Comparison of ENCODE assay signal across 11 cellular contexts in genomic region chr19:55677572-55678028, GRCh38. TPM values are rescaled to one million over a fixed set of nuclear protein-coding genes. Genes with fewer than 3 reads are reported as not detected.
DNase-seq lines count a peak whose midpoint lies in the region; ATAC-seq and TF ChIP-seq lines count a peak whose summit lies in the region.
"Had no signal": no experiment of that assay in that cellular context is flagged by ENCODE, and none has a peak within 500 bp of the region (broad histone marks: within the 10 kb centered on the region; RNA-seq: fewer than 3 reads in every experiment).

No MANE protein-coding gene starts in this region.

- no peak for DNase-seq in T-helper 1 cell
- peak; percentile 60 for DNase-seq in RPMI8226
- no peak for DNase-seq in esophagus squamous epithelium (lab: John Stamatoyannopoulos, UW)
- no peak for DNase-seq in GM20000 (ENCODE audit: low spot score)
- DNase-seq: NCI-H1930, WERI-Rb-1 had no signal

- H3K27me3 ChIP-seq in esophagus squamous epithelium: no peaks in the 10 kb centered on the region
- H3K27me3 ChIP-seq in skeletal muscle satellite cell (ENCODE audit: control insufficient read depth, insufficient read depth, low read length): no peaks in the 10 kb centered on the region

- TF ChIP-seq POLR2A in esophagus squamous epithelium (IDR thresholded peaks at IDR 0.05): no peak

- peaks cover 38% of the 10 kb centered on the region for H3K4me1 Mint-ChIP-seq in T-helper 1 cell treated with Interleukin-12 subunit alpha and Interleukin-12 subunit beta and Interleukin-4 antibody, amounts not matched to agents 30 μg/mL and 1 μg/mL, for 36 hours (ENCODE audit: low read depth)

- peak overlapping the region; percentile 44 for H3K27ac Mint-ChIP-seq in T-helper 1 cell treated with Interleukin-12 subunit alpha and Interleukin-12 subunit beta and Interleukin-4 antibody, amounts not matched to agents 30 μg/mL and 1 μg/mL, for 36 hours

- H3K27ac ChIP-seq in esophagus squamous epithelium: peak overlapping the region; percentile 33 to 93 (median 64)
- H3K27ac ChIP-seq: A549, WERI-Rb-1 had no signal

- H3K9me3 ChIP-seq in esophagus squamous epithelium (no peaks in the 10 kb centered on the region), skeletal muscle satellite cell (replicated peaks; ENCODE audit: low read length) (no peaks in the 10 kb centered on the region)
- H3K9me3 ChIP-seq: A549 had no signal

- peak overlapping the region; percentile 88 for H3K4me2 ChIP-seq in skeletal muscle satellite cell (ENCODE audit: low read length)

- no peak overlapping the region for H3K9ac ChIP-seq in skeletal muscle satellite cell (ENCODE audit: low read depth, low read length)

- peaks cover 21% of the 10 kb centered on the region for H3K36me3 Mint-ChIP-seq in T-helper 1 cell treated with Interleukin-12 subunit alpha and Interleukin-12 subunit beta and Interleukin-4 antibody, amounts not matched to agents 30 μg/mL and 1 μg/mL, for 36 hours (ENCODE audit: low read depth)

- intact Hi-C loops in esophagus squamous epithelium (cut with DNase I): no loop called here

- H3K4me1 ChIP-seq in esophagus squamous epithelium: peaks cover 34 to 76% (median 40%) of the 10 kb centered on the region in 3 donors
- peaks cover 33% of the 10 kb centered on the region for H3K4me1 ChIP-seq in skeletal muscle satellite cell (ENCODE audit: control insufficient read depth, insufficient read depth, low read length)

- H3K36me3 ChIP-seq in esophagus squamous epithelium (peaks cover 26 to 70% (median 27%) of the 10 kb centered on the region in 3 donors), skeletal muscle satellite cell (ENCODE audit: insufficient read depth, low read length) (peaks cover 47% of the 10 kb centered on the region)

- peak overlapping the region; percentile 31 for H3K4me3 Mint-ChIP-seq in T-helper 1 cell treated with Interleukin-12 subunit alpha and Interleukin-12 subunit beta and Interleukin-4 antibody, amounts not matched to agents 30 μg/mL and 1 μg/mL, for 36 hours

- H3K27me3 Mint-ChIP-seq in T-helper 1 cell treated with Interleukin-12 subunit alpha and Interleukin-12 subunit beta and Interleukin-4 antibody, amounts not matched to agents 30 μg/mL and 1 μg/mL, for 36 hours (ENCODE audit: low read depth): no peaks in the 10 kb centered on the region

- ATAC-seq in GM19351 (IDR thresholded peaks at IDR 0.05; ENCODE audit: unreplicated experiment) (no peak), GM21528 (IDR thresholded peaks at IDR 0.05; ENCODE audit: low FRiP score, unreplicated experiment) (no peak)
- ATAC-seq: A549 had no signal

- H3K9me3 Mint-ChIP-seq in T-helper 1 cell treated with Interleukin-12 subunit alpha and Interleukin-12 subunit beta and Interleukin-4 antibody, amounts not matched to agents 30 μg/mL and 1 μg/mL, for 36 hours: no peaks in the 10 kb centered on the region

- TF ChIP-seq CTCF in esophagus squamous epithelium (IDR thresholded peaks at IDR 0.05) (no peak), GM20000 (IDR thresholded peaks at IDR 0.05; ENCODE audit: extremely low read depth, missing control alignments) (no peak)

- peak overlapping the region in 1 of 4 donors; percentile 100 for H3K4me3 ChIP-seq in esophagus squamous epithelium
- H3K4me3 ChIP-seq in skeletal muscle satellite cell (ENCODE audit: low read length): no peak overlapping the region
- H3K4me3 ChIP-seq: A549 had no signal

- 53 to 65% methylated on average over 6 of the region's 6 CpGs for WGBS in esophagus squamous epithelium, 2 donors

RNA-seq across cellular contexts. Expression of gene EPN1, which starts 2.6 kb away (rescaled TPM):
- total RNA-seq in esophagus squamous epithelium: 100 to 1,000 TPM in 1 of 4 donors, 10 to 100 TPM in 3; 52.1 to 168 (median 77.4) TPM
- total RNA-seq in skeletal muscle satellite cell (2012; rRNA removed): 55.3 and 77.1 TPM in 2 replicates

RNA-seq across cellular contexts. Expression of gene U2AF2, which starts 22.8 kb away (rescaled TPM):
- total RNA-seq in esophagus squamous epithelium: 100 to 1,000 TPM in 2 of 4 donors, 10 to 100 TPM in 2; 85.0 to 112 (median 99.7) TPM
- 120 and 132 TPM in 2 replicates for total RNA-seq in skeletal muscle satellite cell (2012; rRNA removed)

RNA-seq across cellular contexts. Expression of gene CCDC106, which starts 29.6 kb away (rescaled TPM):
- 1 to 10 TPM; 2.4 to 7.2 (median 4.6) TPM for total RNA-seq in esophagus squamous epithelium
- 5.1 and 6.8 TPM in 2 replicates for total RNA-seq in skeletal muscle satellite cell (2012; rRNA removed)

RNA-seq across cellular contexts. Expression of gene ZNF581, which starts 34.2 kb away (rescaled TPM):
- total RNA-seq in esophagus squamous epithelium: 10 to 100 TPM; 11.8 to 20.2 (median 14.0) TPM
- total RNA-seq in skeletal muscle satellite cell (2012; rRNA removed): 14.2 and 14.4 TPM in 2 replicates

RNA-seq across cellular contexts. Expression of gene ZNF580, which starts 36.8 kb away (rescaled TPM):
- total RNA-seq in esophagus squamous epithelium: 10 to 100 TPM in 3 of 4 donors, 1 to 10 TPM in 1; 8.8 to 19.1 (median 12.9) TPM
- total RNA-seq in skeletal muscle satellite cell (2012; rRNA removed): 1.7 and 2.0 TPM in 2 replicates
